Comparison of ENCODE assay signal across 20 cellular contexts in the genomic region with DNA sequence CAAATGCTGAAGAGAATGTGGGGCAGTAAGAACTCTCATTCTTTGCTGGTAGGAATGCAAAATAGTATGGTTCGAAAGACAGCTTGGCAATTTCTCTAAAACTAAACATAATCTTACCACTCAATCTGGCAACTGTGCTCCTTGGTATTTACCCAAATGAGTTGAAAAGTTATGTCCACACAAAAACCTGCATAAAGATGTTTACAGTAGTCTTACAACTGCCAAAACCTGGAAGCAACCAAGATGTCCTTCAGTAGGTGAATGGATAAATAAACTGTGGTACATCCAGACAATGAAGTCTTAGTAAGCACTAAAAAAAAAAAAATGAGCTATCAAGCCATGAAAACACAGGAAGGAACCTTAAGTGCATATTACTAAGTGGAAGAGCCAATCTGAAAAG.
"Had no signal": no experiment of that assay in that cellular context is flagged by ENCODE, and none has a peak within 500 bp of the region (broad histone marks: within the 10 kb centered on the region; RNA-seq: fewer than 3 reads in every experiment).

No MANE protein-coding gene starts in this region.

- ATAC-seq: foreskin keratinocyte; left colon; mucosa of descending colon; naive thymus-derived CD8-positive, alpha-beta T cell; right cardiac atrium had no signal

- H3K4me3 Mint-ChIP-seq: naive thymus-derived CD8-positive, alpha-beta T cell; neural crest cell had no signal

- H3K9me3 ChIP-seq: colonic mucosa, mucosa of descending colon, stomach, thoracic aorta, transverse colon had no signal

- H3K27me3 Mint-ChIP-seq: naive thymus-derived CD8-positive, alpha-beta T cell had no signal

- H3K36me3 ChIP-seq: colonic mucosa, thoracic aorta had no signal

- H3K4me3 ChIP-seq: colonic mucosa, mucosa of descending colon, stomach, thoracic aorta, transverse colon had no signal

- DNase-seq: colonic mucosa; dermis blood vessel endothelial cell; erythroblast; foreskin keratinocyte; head of caudate nucleus; hippocampal formation; left colon; mammary epithelial cell; mucosa of descending colon; naive thymus-derived CD8-positive, alpha-beta T cell; posterior cingulate gyrus; right cardiac atrium; small intestine; stimulated activated CD4-positive, alpha-beta T cell treated with anti-CD3 and anti-CD28 coated beads, Interleukin-12 subunit alpha, Interleukin-12 subunit beta, amount 100 ng/mL, for 4 hours; stimulated activated naive CD4-positive, alpha-beta T cell; stomach; substantia nigra; transverse colon had no signal

- H3K4me1 ChIP-seq: colonic mucosa, foreskin keratinocyte, stomach had no signal

- H3K9me3 Mint-ChIP-seq: naive thymus-derived CD8-positive, alpha-beta T cell; neural crest cell had no signal

- H3K27me3 ChIP-seq: colonic mucosa, foreskin keratinocyte, stomach, transverse colon had no signal

- H3K27ac ChIP-seq: colonic mucosa, foreskin keratinocyte, stomach, thoracic aorta, transverse colon had no signal

- H3K4me1 Mint-ChIP-seq: neural crest cell had no signal
